22 cellular contexts compared by ENCODE assay signal in genomic region chr1:190019717-190020116, GRCh38.
"Had no signal": no experiment of that assay in that cellular context is flagged by ENCODE, and none has a peak within 500 bp of the region (broad histone marks: within the 10 kb centered on the region; RNA-seq: fewer than 3 reads in every experiment).

No MANE protein-coding gene starts in this region.

- H3K4me1 ChIP-seq: foreskin keratinocyte, lower lobe of right lung, psoas muscle, stomach, upper lobe of left lung had no signal

- H3K27ac Mint-ChIP-seq: activated B cell treated with CpG ODN at 0.5 μM for 24 hours; activated CD4-positive, alpha-beta memory T cell treated with anti-CD3 and anti-CD28 coated beads for 36 hours; activated CD8-positive, alpha-beta memory T cell treated with anti-CD3 and anti-CD28 coated beads, Interleukin-2, amount 10 ng/mL, durations not matched to agents 7 days and 5 days; activated naive CD8-positive, alpha-beta T cell treated with anti-CD3 and anti-CD28 coated beads for 36 hours; naive thymus-derived CD8-positive, alpha-beta T cell; T-helper 2 cell treated with Interferon-gamma antibody and Interleukin-4, amounts not matched to agents 5 μg/mL and 100 μg/mL, for 36 hours had no signal

- H3K36me3 Mint-ChIP-seq: activated CD4-positive, alpha-beta memory T cell treated with anti-CD3 and anti-CD28 coated beads for 36 hours; activated CD8-positive, alpha-beta memory T cell treated with anti-CD3 and anti-CD28 coated beads, Interleukin-2, amount 10 ng/mL, durations not matched to agents 7 days and 5 days; activated naive CD8-positive, alpha-beta T cell treated with anti-CD3 and anti-CD28 coated beads for 36 hours; naive thymus-derived CD8-positive, alpha-beta T cell had no signal

- H3K9me3 Mint-ChIP-seq: activated B cell treated with CpG ODN at 0.5 μM for 24 hours had no signal

- H3K9me3 ChIP-seq: lower lobe of right lung, upper lobe of left lung had no signal

- H3K4me1 Mint-ChIP-seq: activated B cell treated with CpG ODN at 0.5 μM for 24 hours; activated naive CD8-positive, alpha-beta T cell treated with anti-CD3 and anti-CD28 coated beads for 36 hours; naive thymus-derived CD8-positive, alpha-beta T cell had no signal

- H3K4me3 ChIP-seq: cardiac muscle cell, dorsolateral prefrontal cortex, lower lobe of right lung, psoas muscle, skin epidermis, stomach, upper lobe of left lung had no signal

- ATAC-seq: activated CD8-positive, alpha-beta memory T cell treated with anti-CD3 and anti-CD28 coated beads, Interleukin-2, amount 10 ng/mL, durations not matched to agents 7 days and 5 days; foreskin keratinocyte; left colon; lower lobe of right lung; naive thymus-derived CD8-positive, alpha-beta T cell; psoas muscle; right cardiac atrium had no signal

- H3K27ac ChIP-seq: cardiac muscle cell, dorsolateral prefrontal cortex, foreskin keratinocyte, lower lobe of right lung, psoas muscle, skin epidermis, stomach, upper lobe of left lung had no signal

- H3K36me3 ChIP-seq: cardiac muscle cell, lower lobe of right lung, stomach, upper lobe of left lung had no signal

- H3K27me3 ChIP-seq: cardiac muscle cell, dorsolateral prefrontal cortex, foreskin keratinocyte, stomach, upper lobe of left lung had no signal

- H3K4me3 Mint-ChIP-seq: activated B cell treated with CpG ODN at 0.5 μM for 24 hours; activated CD4-positive, alpha-beta memory T cell treated with anti-CD3 and anti-CD28 coated beads for 36 hours; activated CD8-positive, alpha-beta memory T cell treated with anti-CD3 and anti-CD28 coated beads, Interleukin-2, amount 10 ng/mL, durations not matched to agents 7 days and 5 days; activated naive CD8-positive, alpha-beta T cell treated with anti-CD3 and anti-CD28 coated beads for 36 hours; naive thymus-derived CD8-positive, alpha-beta T cell; T-helper 2 cell treated with Interferon-gamma antibody and Interleukin-4, amounts not matched to agents 5 μg/mL and 100 μg/mL, for 36 hours had no signal

- DNase-seq: activated B cell treated with CpG ODN at 0.5 μM for 24 hours; activated CD4-positive, alpha-beta memory T cell treated with anti-CD3 and anti-CD28 coated beads for 36 hours; activated CD4-positive, alpha-beta T cell treated with anti-CD3 and anti-CD28 coated beads for 4 hours; activated CD8-positive, alpha-beta memory T cell treated with anti-CD3 and anti-CD28 coated beads, Interleukin-2, amount 10 ng/mL, durations not matched to agents 7 days and 5 days; activated naive CD8-positive, alpha-beta T cell treated with anti-CD3 and anti-CD28 coated beads for 36 hours; amniotic stem cell; dorsolateral prefrontal cortex; foreskin keratinocyte; glutamatergic neuron; hippocampal formation; islet precursor cell; left colon; lower lobe of right lung; naive thymus-derived CD8-positive, alpha-beta T cell; psoas muscle; right cardiac atrium; stimulated activated CD4-positive, alpha-beta T cell treated with anti-CD3 and anti-CD28 coated beads, Interleukin-4, amount 100 ng/mL, for 1 hour; stomach; upper lobe of left lung had no signal

- H3K27me3 Mint-ChIP-seq: activated B cell treated with CpG ODN at 0.5 μM for 24 hours; activated CD4-positive, alpha-beta memory T cell treated with anti-CD3 and anti-CD28 coated beads for 36 hours; activated CD8-positive, alpha-beta memory T cell treated with anti-CD3 and anti-CD28 coated beads, Interleukin-2, amount 10 ng/mL, durations not matched to agents 7 days and 5 days; activated naive CD8-positive, alpha-beta T cell treated with anti-CD3 and anti-CD28 coated beads for 36 hours; naive thymus-derived CD8-positive, alpha-beta T cell had no signal
